ENCODE assay signal across 12 cellular contexts in the genomic region with DNA sequence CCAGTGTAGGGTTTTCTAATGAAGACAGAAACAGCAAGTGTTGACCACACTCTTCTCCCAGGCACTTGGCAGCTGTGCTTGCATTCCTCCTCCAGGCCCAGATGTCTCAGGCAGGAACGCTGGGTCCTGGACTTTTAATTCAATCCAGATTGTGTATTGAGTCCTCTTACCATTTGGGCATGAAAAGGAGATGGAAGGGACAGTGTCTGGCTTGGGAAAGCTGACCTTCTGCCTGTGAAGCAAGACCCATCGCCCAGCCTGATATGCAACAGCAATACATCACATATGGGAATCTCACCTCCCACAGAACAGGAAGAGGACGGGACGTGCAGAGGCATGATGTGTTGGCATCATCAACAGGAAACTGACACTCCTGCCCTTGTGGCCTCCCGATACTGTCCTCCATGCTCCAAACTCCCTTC.
A peak's percentile ranks its signal among the peaks of the same experiment; 100 is the strongest.
DNase-seq lines count a peak whose midpoint lies in the region; ATAC-seq and TF ChIP-seq lines count a peak whose summit lies in the region.
"Had no signal": no experiment of that assay in that cellular context is flagged by ENCODE, and none has a peak within 500 bp of the region (broad histone marks: within the 10 kb centered on the region; RNA-seq: fewer than 3 reads in every experiment).

No MANE protein-coding gene starts in this region.

- no peaks in the 10 kb centered on the region for H3K36me3 ChIP-seq in skeletal muscle tissue (ENCODE audit: control insufficient read depth in 3 of 3, insufficient read depth in 3 of 3, low read length in 3 of 3)

- intact Hi-C loops in left ventricle myocardium superior (cut with micrococcal nuclease), result no loop called here
- intact Hi-C loops in activated naive CD4-positive, alpha-beta T cell treated with anti-CD3 and anti-CD28 coated beads for 36 hours (cut with micrococcal nuclease), result no loop called here

- no peak overlapping the region for H3K27ac Mint-ChIP-seq in activated naive CD4-positive, alpha-beta T cell treated with anti-CD3 and anti-CD28 coated beads for 36 hours
- H3K27ac Mint-ChIP-seq: CD4-positive, alpha-beta T cell had no signal

- H3K9me3 ChIP-seq in skeletal muscle tissue (ENCODE audit: control insufficient read depth in 3 of 3, low read length in 3 of 3), result no peaks in the 10 kb centered on the region

- H3K36me3 Mint-ChIP-seq in activated naive CD4-positive, alpha-beta T cell treated with anti-CD3 and anti-CD28 coated beads for 36 hours (ENCODE audit: low read depth), result no peaks in the 10 kb centered on the region

- H3K4me1 ChIP-seq in skeletal muscle tissue (ENCODE audit: control insufficient read depth in 3 of 3, insufficient read depth in 3 of 3, low read length in 3 of 3), result peaks cover 9 to 15% (median 13%) of the 10 kb centered on the region in 3 donors

- H3K9ac ChIP-seq in skeletal muscle tissue (ENCODE audit: low read depth in 1 of 3, low read length in 3 of 3), result no peak overlapping the region

- TF ChIP-seq CTCF in cardiac fibroblast (IDR thresholded peaks at IDR 0.05; ENCODE audit: low read depth, low read length), result no peak

- ATAC-seq in left ventricle myocardium superior, result peak; percentile 87
- no peak for ATAC-seq in HG02938 (IDR thresholded peaks at IDR 0.05; ENCODE audit: unreplicated experiment)

- H3K27me3 ChIP-seq in skeletal muscle tissue (ENCODE audit: control insufficient read depth in 3 of 3, insufficient read depth in 3 of 3, low read length in 3 of 3), result peaks cover 0 to 4% (median 0%) of the 10 kb centered on the region in 3 donors

- DNase-seq in GM04503 (ENCODE audit: low read depth) (peak; percentile 85), cardiac fibroblast (ENCODE audit: low read depth in 2 of 2) (peak; percentile 72 to 91), left ventricle myocardium superior (peak; percentile 66), NCI-H1694 (lab: John Stamatoyannopoulos, UW) (no peak), 8988T (no peak)
- no peak for DNase-seq in activated naive CD4-positive, alpha-beta T cell treated with anti-CD3 and anti-CD28 coated beads for 36 hours
- DNase-seq: activated CD8-positive, alpha-beta memory T cell treated with anti-CD3 and anti-CD28 coated beads, Interleukin-2, amount 50 U/mL, for 4 hours; CD4-positive, alpha-beta T cell; NCI-H2081 treated with DMSO at 0.1 percent for 48 hours; trophoblast cell had no signal

- H3K4me3 Mint-ChIP-seq in activated naive CD4-positive, alpha-beta T cell treated with anti-CD3 and anti-CD28 coated beads for 36 hours, result no peak overlapping the region
- H3K4me3 Mint-ChIP-seq: CD4-positive, alpha-beta T cell had no signal

- H3K9me3 Mint-ChIP-seq in activated naive CD4-positive, alpha-beta T cell treated with anti-CD3 and anti-CD28 coated beads for 36 hours, result no peaks in the 10 kb centered on the region
- H3K9me3 Mint-ChIP-seq: CD4-positive, alpha-beta T cell had no signal

- H3K4me3 ChIP-seq in cardiac fibroblast (replicated peaks in 1 of 2; ENCODE audit: low read depth in 2 of 2, low read length in 2 of 2), result no peak overlapping the region
- peak overlapping the region in 1 of 3 donors; percentile 22 for H3K4me3 ChIP-seq in skeletal muscle tissue (ENCODE audit: low read length in 3 of 3)

- no peaks in the 10 kb centered on the region for H3K27me3 Mint-ChIP-seq in activated naive CD4-positive, alpha-beta T cell treated with anti-CD3 and anti-CD28 coated beads for 36 hours (ENCODE audit: low read depth)
- H3K27me3 Mint-ChIP-seq: CD4-positive, alpha-beta T cell had no signal

- peaks cover 9% of the 10 kb centered on the region for H3K4me1 Mint-ChIP-seq in activated naive CD4-positive, alpha-beta T cell treated with anti-CD3 and anti-CD28 coated beads for 36 hours (ENCODE audit: low read depth)

- peak overlapping the region; percentile 48 for H3K27ac ChIP-seq in skeletal muscle tissue (ENCODE audit: low read depth, low read length)

- CTCF ChIA-PET in activated naive CD4-positive, alpha-beta T cell treated with anti-CD3 and anti-CD28 coated beads for 36 hours (lab: Charles Lee), result no interaction called here

Comparison
In these comparisons a context has a peak if more than half of its experiments do, and no peak if none do; other contexts are left out.
1. DNase-seq: peak in GM04503 (single experiment), cardiac fibroblast (2 of 2) and left ventricle myocardium superior (single experiment); none in NCI-H1694 (single experiment), 8988T (single experiment) and activated naive CD4-positive, alpha-beta T cell treated with anti-CD3 and anti-CD28 coated beads for 36 hours (single experiment).